Comparison of ENCODE assay signal across 8 cellular contexts in the genomic region with DNA sequence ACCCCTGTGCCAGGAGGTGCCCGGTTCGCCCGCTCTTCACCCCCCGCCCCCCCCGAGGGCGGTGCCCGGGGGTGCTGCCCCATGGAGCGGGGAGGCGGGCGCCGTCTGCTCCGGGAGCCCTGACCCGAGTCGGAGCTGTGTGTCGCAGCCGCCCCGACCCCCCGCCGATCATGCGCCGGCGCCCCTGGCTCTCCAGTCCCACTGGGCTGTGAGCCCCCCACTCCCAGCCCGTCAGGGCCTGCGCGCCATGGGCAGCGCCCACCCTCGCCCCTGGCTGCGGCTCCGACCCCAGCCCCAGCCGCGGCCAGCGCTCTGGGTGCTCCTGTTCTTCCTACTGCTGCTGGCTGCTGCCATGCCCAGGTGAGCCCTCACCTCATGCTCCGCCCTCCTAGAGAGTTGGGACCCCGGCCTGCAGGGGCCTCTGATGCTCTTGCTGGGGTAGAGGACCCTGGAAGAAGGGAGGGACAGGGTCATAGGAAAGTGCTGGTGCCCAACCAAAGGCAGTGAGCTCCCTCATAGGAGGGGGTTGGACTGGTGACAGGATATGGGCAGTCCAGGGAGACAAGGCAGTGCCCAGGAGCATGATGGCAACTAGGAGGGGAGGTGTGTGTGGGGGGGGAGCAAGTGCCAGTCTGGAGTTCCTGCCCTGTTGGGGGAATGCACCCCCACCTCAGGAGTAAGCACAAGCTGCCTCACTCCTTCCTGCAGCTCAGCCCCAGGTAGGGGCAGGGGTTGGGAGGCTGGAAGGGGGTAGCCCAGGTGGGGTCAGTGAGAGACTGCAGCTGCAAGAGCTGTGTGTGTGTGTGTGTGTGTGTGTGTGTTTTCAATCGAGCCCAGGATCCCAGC. TPM values are rescaled to one million over a fixed set of nuclear protein-coding genes. Genes with fewer than 3 reads are reported as not detected.
DNase-seq lines count a peak whose midpoint lies in the region; ATAC-seq, FAIRE-seq and TF ChIP-seq lines count a peak whose summit lies in the region.

A gene (plus strand): TSS at position 104 of the 846 bp plus-strand sequence. CDS start 144 bp downstream, at position 248.

- in situ Hi-C loops in HepG2 (cut with HindIII; ENCODE audit: extremely low pct_ligation_motif_present, low pct_unique_long_range_greater_than_20kb): no loop called here

- no peak for DNase-seq in HepG2 (ENCODE audit: low spot score)
- DNase-seq in right lobe of liver: no peak
- no peak for DNase-seq in Jurkat, Clone E6-1 (ENCODE audit: low read depth, low spot score)
- DNase-seq in glutamatergic neuron: no peak
- peak; percentile 37 to 69 for DNase-seq in aorta
- DNase-seq in AML-193 (lab: John Stamatoyannopoulos, UW): no peak
- DNase-seq in NCI-H774 (lab: John Stamatoyannopoulos, UW): no peak

- H3K79me2 ChIP-seq in HepG2 (ENCODE audit: insufficient read depth, low read length): no peaks in the 10 kb centered on the region

- H3K27me3 ChIP-seq in HepG2 (ENCODE audit: control insufficient read depth in 1 of 2, insufficient read depth in 2 of 2, low read length in 2 of 2) (peaks cover 35 to 92% of the 10 kb centered on the region in 2 experiments), right lobe of liver (peaks cover 0 to 28% of the 10 kb centered on the region in 2 donors), aorta (ENCODE audit: control insufficient read depth in 1 of 2, insufficient read depth in 2 of 2, low read length in 1 of 2) (no peaks in the 10 kb centered on the region)

- H3K9me3 ChIP-seq in HepG2 (ENCODE audit: low read length) (no peaks in the 10 kb centered on the region), right lobe of liver (no peaks in the 10 kb centered on the region), aorta (ENCODE audit: control insufficient read depth, low read length) (no peaks in the 10 kb centered on the region)

- H3K9ac ChIP-seq in HepG2 (ENCODE audit: insufficient read depth, low read depth, low read length): no peak within 1 kb of the TSS

- H3K4me3 Mint-ChIP-seq in glutamatergic neuron (ENCODE audit: unreplicated experiment): peak within 1 kb of the TSS; percentile 47

- H3K4me3 ChIP-seq in HepG2 (replicated peaks in 1 of 3; ENCODE audit: insufficient read depth in 1 of 3, low read depth in 2 of 3, low read length in 3 of 3): peak within 1 kb of the TSS in 1 of 3 experiments; percentile 56; a peak in 1 of 6 replicates
- no peak within 1 kb of the TSS for H3K4me3 ChIP-seq in right lobe of liver
- H3K4me3 ChIP-seq in Jurkat, Clone E6-1 (ENCODE audit: low read length): peak within 1 kb of the TSS; percentile 44
- no peak within 1 kb of the TSS for H3K4me3 ChIP-seq in aorta (ENCODE audit: low read length in 2 of 2)

- H3K4me1 ChIP-seq in HepG2 (ENCODE audit: insufficient read depth, low read length): peaks cover 14% of the 10 kb centered on the region
- H3K4me1 ChIP-seq in right lobe of liver: peaks cover 0 to 5% (median 0%) of the 10 kb centered on the region in 4 donors
- no peaks in the 10 kb centered on the region for H3K4me1 ChIP-seq in aorta (ENCODE audit: control insufficient read depth in 1 of 2, insufficient read depth in 2 of 2, low read length in 2 of 2)

- H3K4me2 ChIP-seq in HepG2 (ENCODE audit: low read depth, low read length): peak within 1 kb of the TSS; percentile 50

- FAIRE-seq in HepG2 (lab: Jason Lieb, UNC): no peak

- WGBS in HepG2 (ENCODE audit: low lambda C conversion rate): 21% methylated on average over 9 of the region's 35 CpGs
- 20% methylated on average over 1 of the region's 35 CpGs for WGBS in right lobe of liver (ENCODE audit: insufficient coverage, low coverage, low lambda C conversion rate, missing lambda C conversion rate)
- 7 to 13% methylated on average over 17 to 35 of the region's 35 CpGs for WGBS in aorta, 2 donors

- TF ChIP-seq CTCF in HepG2 (CRISPR knock-in tag; IDR thresholded peaks at IDR 0.05) (no peak), right lobe of liver (IDR thresholded peaks at IDR 0.05) (no peak), glutamatergic neuron (IDR thresholded peaks at IDR 0.05; ENCODE audit: partially characterized antibody, unreplicated experiment) (no peak)

- H3K27me3 Mint-ChIP-seq in glutamatergic neuron (ENCODE audit: unreplicated experiment): peaks cover 28% of the 10 kb centered on the region

- no peaks in the 10 kb centered on the region for H3K36me3 Mint-ChIP-seq in glutamatergic neuron (ENCODE audit: unreplicated experiment)

- ATAC-seq in HepG2: no peak
- ATAC-seq in right lobe of liver: no peak
- no peak for ATAC-seq in aorta (ENCODE audit: low FRiP score)
- ATAC-seq in GM21447 (IDR thresholded peaks at IDR 0.05; ENCODE audit: unreplicated experiment): no peak

- no peaks in the 10 kb centered on the region for H3K36me3 ChIP-seq in HepG2 (replicated peaks in 1 of 2; ENCODE audit: control insufficient read depth in 1 of 2, insufficient read depth in 2 of 2, low read length in 2 of 2)
- no peaks in the 10 kb centered on the region for H3K36me3 ChIP-seq in right lobe of liver
- no peaks in the 10 kb centered on the region for H3K36me3 ChIP-seq in aorta (ENCODE audit: control insufficient read depth in 1 of 2, insufficient read depth in 2 of 2, low read length in 1 of 2)

- H3K9me3 Mint-ChIP-seq in glutamatergic neuron (ENCODE audit: unreplicated experiment): peaks cover 3% of the 10 kb centered on the region

- BruUV-seq in HepG2 (replicated peaks; lab: Mats Ljungman, UMichigan): no TSS peak

- H3K4me1 Mint-ChIP-seq in glutamatergic neuron (ENCODE audit: low read depth, unreplicated experiment): peaks cover 48% of the 10 kb centered on the region

- TF ChIP-seq EP300 in HepG2 (IDR thresholded peaks at IDR 0.05; ENCODE audit: low read depth in 2 of 2, low read length in 2 of 2): no peak
- TF ChIP-seq EP300 in HepG2 (CRISPR knock-in tag; IDR thresholded peaks at IDR 0.05; ENCODE audit: borderline replicate concordance): no peak

- peak within 1 kb of the TSS; percentile 35 for H3K27ac Mint-ChIP-seq in glutamatergic neuron (ENCODE audit: unreplicated experiment)

- no peak for TF ChIP-seq POLR2A in HepG2 (IDR thresholded peaks at IDR 0.05; ENCODE audit: insufficient read depth in 1 of 2, low read depth in 2 of 2, low read length in 2 of 2)
- TF ChIP-seq POLR2A in right lobe of liver (IDR thresholded peaks at IDR 0.05): no peak

- POLR2A ChIA-PET in HepG2 (lab: Yijun Ruan, JAX): no interaction called here

- CTCF ChIA-PET in HepG2 (lab: Yijun Ruan, JAX; ENCODE audit: low intra/inter-chr PET ratio, low total read pairs): no interaction called here

- no peak for TF ChIP-seq RAD21 in HepG2 (CRISPR knock-in tag; IDR thresholded peaks at IDR 0.05)

- H3K27ac ChIP-seq in HepG2 (ENCODE audit: extremely low read length, insufficient read depth, low read length) (no peak within 1 kb of the TSS), right lobe of liver (no peak within 1 kb of the TSS), aorta (ENCODE audit: low read depth in 1 of 2, low read length in 2 of 2) (no peak within 1 kb of the TSS)

- intact Hi-C loops in HepG2 (cut with micrococcal nuclease; ENCODE audit: unreplicated experiment): no loop called here
- intact Hi-C loops in right lobe of liver (cut with DNase I): no loop called here
- intact Hi-C loops in aorta (cut with DNase I): no loop called here

- H2AFZ ChIP-seq in HepG2 (ENCODE audit: low read length): no peak within 1 kb of the TSS

- peaks cover 8% of the 10 kb centered on the region; the same call in 1 of the 2 replicates for H4K20me1 ChIP-seq in HepG2 (ENCODE audit: insufficient read depth, low read length)

TF ChIP-seq in HepG2, 621 proteins besides CTCF, POLR2A, EP300 and RAD21 (continues in another document):
- TF ChIP-seq CREB1 (IDR thresholded peaks at IDR 0.05) (no peak), CREB1 (CRISPR knock-in tag; IDR thresholded peaks at IDR 0.05) (no peak), ZBTB7A (CRISPR knock-in tag; IDR thresholded peaks at IDR 0.05) (no peak), ZMYM3 (CRISPR knock-in tag; IDR thresholded peaks at IDR 0.05) (no peak), ZNF20 (CRISPR knock-in tag; IDR thresholded peaks at IDR 0.05) (no peak), IRX3 (CRISPR knock-in tag; IDR thresholded peaks at IDR 0.05; ENCODE audit: borderline replicate concordance, low read depth) (no peak), ZNF101 (CRISPR knock-in tag; IDR thresholded peaks at IDR 0.05; ENCODE audit: borderline replicate concordance, low read depth) (no peak)

RNA-seq across cellular contexts. Expression of the gene that starts here (rescaled TPM):
- total RNA-seq in HepG2 (2016; rRNA removed; fragmentation: Illumina TruSeq; extraction: Trizol) (not detected in 2 replicates), right lobe of liver (under 1 TPM in 1 of 6 experiments, not detected in 5; 0.31 TPM), glutamatergic neuron (ENCODE audit: unreplicated experiment) (0.17 TPM), aorta (not detected)
- total RNA-seq in HepG2 (2016; cell fraction: cytosol; rRNA removed; fragmentation: Illumina TruSeq; extraction: Trizol; ENCODE audit: low read depth): 0.20 TPM in 1 of 2 replicates, not detected in the other
- not detected in 2 replicates for total RNA-seq in HepG2 (2016; cell fraction: insoluble cytoplasmic fraction; rRNA removed; fragmentation: Illumina TruSeq; extraction: Trizol)
- total RNA-seq in HepG2 (2016; cell fraction: membrane; rRNA removed; fragmentation: Illumina TruSeq; extraction: Trizol): not detected in 2 replicates
- total RNA-seq in HepG2 (2016; cell fraction: nucleus; rRNA removed; fragmentation: Illumina TruSeq; extraction: Trizol): not detected in 2 replicates
- polyA plus RNA-seq in HepG2 (2011; rRNA removed) (0.03 TPM in 1 of 2 replicates, not detected in the other), aorta (not detected)
- polyA plus RNA-seq in HepG2 (2011; cell fraction: cytosol; rRNA removed): 0.03 TPM in 2 replicates
- 0.12 TPM in 1 of 2 replicates, not detected in the other for polyA plus RNA-seq in HepG2 (2011; cell fraction: nucleus; rRNA removed)
- polyA plus RNA-seq in HepG2 (2012): not detected in 2 replicates
- polyA plus RNA-seq in HepG2 (2016; cell fraction: cytosol; fragmentation: Illumina TruSeq; extraction: Trizol; ENCODE audit: low read depth): 0.07 TPM in 1 of 2 replicates, not detected in the other
- polyA plus RNA-seq in HepG2 (2016; cell fraction: insoluble cytoplasmic fraction; fragmentation: Illumina TruSeq; extraction: Trizol; ENCODE audit: low read depth): not detected in 2 replicates
- not detected in 2 replicates for polyA plus RNA-seq in HepG2 (2016; cell fraction: membrane; fragmentation: Illumina TruSeq; extraction: Trizol; ENCODE audit: low read depth)
- polyA plus RNA-seq in HepG2 (2016; cell fraction: nucleus; fragmentation: Illumina TruSeq; extraction: Trizol; ENCODE audit: insufficient read depth, low read depth): not detected in 2 replicates
- 0.05 TPM in 1 of 2 replicates, not detected in the other for polyA minus RNA-seq in HepG2 (2011; rRNA and poly(A)+ RNA removed; ENCODE audit: low replicate concordance)
- not detected in 2 replicates for polyA minus RNA-seq in HepG2 (2011; cell fraction: cytosol; rRNA and poly(A)+ RNA removed)
- polyA minus RNA-seq in HepG2 (2011; cell fraction: nucleus; rRNA and poly(A)+ RNA removed): not detected in 2 replicates
- polyA plus RNA-seq in Jurkat, Clone E6-1 (2012; ENCODE audit: insufficient read depth, insufficient read length): 0.92 TPM

Comparison
In these comparisons a context has a peak if more than half of its experiments do, and no peak if none do; other contexts are left out.
1. Peak in DNase-seq in aorta; RNA of the gene not detected or under 1 TPM.